Comparison of ENCODE assay signal across 8 cellular contexts in genomic region chr1:150577557-150578277, GRCh38. TPM values are rescaled to one million over a fixed set of nuclear protein-coding genes. Genes with fewer than 3 reads are reported as not detected.
A peak's percentile ranks its signal among the peaks of the same experiment; 100 is the strongest.
DNase-seq lines count a peak whose midpoint lies in the region; ATAC-seq and TF ChIP-seq lines count a peak whose summit lies in the region.

No MANE protein-coding gene starts in this region.

- H3K9me3 Mint-ChIP-seq in CD14-positive monocyte, result peaks cover 5 to 18% (median 12%) of the 10 kb centered on the region in 7 donors

- DNase-seq in CD14-positive monocyte (ENCODE audit: low spot score) (no peak), ascending aorta (ENCODE audit: low spot score in 2 of 2) (no peak), left lung (no peak), transverse colon (no peak), NCI-H345 treated with DMSO at 0.1 percent for 48 hours (lab: John Stamatoyannopoulos, UW; ENCODE audit: unreplicated experiment) (no peak), NCI-H345 (lab: John Stamatoyannopoulos, UW) (no peak)
- DNase-seq in stimulated activated CD8-positive, alpha-beta memory T cell treated with anti-CD3 and anti-CD28 coated beads, Interleukin-4, amount 100 ng/mL, for 48 hours, result no peak

- in situ Hi-C loops in transverse colon (cut with MboI; ENCODE audit: low pct_ligation_motif_present in 1 of 4, low pct_unique_long_range_greater_than_20kb in 1 of 4, low sequenced_read_pairs in 3 of 4), result no loop called here

- H3K27me3 ChIP-seq in HUES64 (ENCODE audit: insufficient read depth, low read length), result no peaks in the 10 kb centered on the region
- H3K27me3 ChIP-seq in ascending aorta, result no peaks in the 10 kb centered on the region
- no peaks in the 10 kb centered on the region for H3K27me3 ChIP-seq in left lung
- H3K27me3 ChIP-seq in transverse colon, result no peaks in the 10 kb centered on the region

- TF ChIP-seq EP300 in transverse colon (IDR thresholded peaks at IDR 0.05; ENCODE audit: low read depth), result no peak

- 1% methylated on average over 12 of the region's 12 CpGs for WGBS in HUES64
- WGBS in transverse colon (ENCODE audit: low coverage in 1 of 2), 2 donors, result 1% methylated on average over 11 to 12 of the region's 12 CpGs

- H3K27me3 Mint-ChIP-seq in CD14-positive monocyte (ENCODE audit: low read depth in 3 of 3), result peaks cover 0 to 11% (median 2%) of the 10 kb centered on the region in 3 donors

- H3K4me3 ChIP-seq in HUES64 (ENCODE audit: low read length) (peak overlapping the region; percentile 99), ascending aorta (peak overlapping the region; percentile 93 to 94), left lung (peak overlapping the region; percentile 75 to 91), transverse colon (peak overlapping the region; percentile 85 to 97 (median 91))

- TF ChIP-seq CTCF in CD14-positive monocyte (IDR thresholded peaks at IDR 0.05) (no peak), ascending aorta (IDR thresholded peaks at IDR 0.05) (no peak), left lung (IDR thresholded peaks at IDR 0.05) (no peak), transverse colon (IDR thresholded peaks at IDR 0.05) (no peak)

- peaks cover 61% of the 10 kb centered on the region for H3K36me3 ChIP-seq in HUES64 (ENCODE audit: insufficient read depth, low read length)
- H3K36me3 ChIP-seq in ascending aorta, result peaks cover 40 to 66% of the 10 kb centered on the region in 2 donors
- peaks cover 6 to 57% of the 10 kb centered on the region in 2 donors for H3K36me3 ChIP-seq in left lung
- peaks cover 0 to 45% (median 15%) of the 10 kb centered on the region in 4 donors for H3K36me3 ChIP-seq in transverse colon

- peak overlapping the region; percentile 99 for H3K9ac ChIP-seq in HUES64 (ENCODE audit: low read depth, low read length)

- H3K4me1 ChIP-seq in HUES64 (ENCODE audit: insufficient read depth, low read length) (peaks cover 35% of the 10 kb centered on the region), ascending aorta (peaks cover 7 to 25% of the 10 kb centered on the region in 2 donors), left lung (peaks cover 33 to 53% of the 10 kb centered on the region in 2 donors), transverse colon (peaks cover 18 to 55% (median 38%) of the 10 kb centered on the region in 4 donors)

- H3K4me3 Mint-ChIP-seq in CD14-positive monocyte, result peak overlapping the region; percentile 96 to 99

- intact Hi-C loops in CD14-positive monocyte (cut with micrococcal nuclease), result loop anchor here (1.0 to 5.0 kb wide), 5 partner anchors 12 to 51 kb away; partner anchors contain the start of gene ENSA (in 1 of the 2)
- intact Hi-C loops in ascending aorta (cut with DNase I), result loop anchor here (2.0 kb wide), 2 partner anchors 27 to 43 kb away; no protein-coding TSS in a partner anchor
- intact Hi-C loops in left lung (cut with DNase I), result no loop called here
- intact Hi-C loops in transverse colon (cut with DNase I; ENCODE audit: low total_unique reads), result loop anchor here (2.0 kb wide), 1 partner anchor 17 kb away; no protein-coding TSS in a partner anchor

- H3K27ac ChIP-seq in HUES64 (ENCODE audit: low read depth, low read length) (peak overlapping the region; percentile 100), ascending aorta (peak overlapping the region; percentile 98 to 100), left lung (peak overlapping the region; percentile 99 to 100), transverse colon (peak overlapping the region; percentile 98 to 99 (median 98))

- peak; percentile 3 for ATAC-seq in left lung

- peak; percentile 8 for TF ChIP-seq POLR2A in transverse colon (IDR thresholded peaks at IDR 0.05)

- H3K9me3 ChIP-seq in HUES64 (ENCODE audit: insufficient read depth, low read depth, low read length) (no peaks in the 10 kb centered on the region), ascending aorta (no peaks in the 10 kb centered on the region), left lung (no peaks in the 10 kb centered on the region), transverse colon (no peaks in the 10 kb centered on the region)

- peaks cover 55% of the 10 kb centered on the region for H3K4me1 Mint-ChIP-seq in CD14-positive monocyte

- H3K36me3 Mint-ChIP-seq in CD14-positive monocyte, result peaks cover 56 to 65% of the 10 kb centered on the region in 2 donors

- H3K27ac Mint-ChIP-seq in CD14-positive monocyte, result peak overlapping the region; percentile 97 to 99 (median 98)

RNA-seq across cellular contexts. Expression of gene MCL1, which starts 1.7 kb away (rescaled TPM):
- polyA plus RNA-seq in CD14-positive monocyte, result 100 to 1,000 TPM; 287 to 301 TPM
- polyA plus RNA-seq in HUES64 (2013, experiment 1 of 2), result 126 TPM
- polyA plus RNA-seq in HUES64 (2013, experiment 2 of 2), result 126 TPM
- total RNA-seq in ascending aorta (394 TPM), left lung (100 to 1,000 TPM; 266 to 280 TPM), transverse colon (100 to 1,000 TPM; 176 to 395 (median 269) TPM)

RNA-seq across cellular contexts. Expression of gene ADAMTSL4, which starts 28.5 kb away (rescaled TPM):
- 1 to 10 TPM; 2.5 to 2.8 TPM for polyA plus RNA-seq in CD14-positive monocyte
- polyA plus RNA-seq in HUES64 (2013, experiment 1 of 2), result 1.1 TPM
- polyA plus RNA-seq in HUES64 (2013, experiment 2 of 2), result 1.5 TPM
- total RNA-seq in ascending aorta (85.3 TPM), left lung (10 to 100 TPM; 52.9 to 76.0 TPM), transverse colon (10 to 100 TPM in 3 of 4 donors, 1 to 10 TPM in 1; 7.2 to 26.2 (median 16.3) TPM)

RNA-seq across cellular contexts. Expression of gene ENSA, which starts 51.7 kb away (rescaled TPM):
- 10 to 100 TPM; 38.5 to 40.3 TPM for polyA plus RNA-seq in CD14-positive monocyte
- 173 TPM for polyA plus RNA-seq in HUES64 (2013, experiment 1 of 2)
- polyA plus RNA-seq in HUES64 (2013, experiment 2 of 2), result 161 TPM
- 138 TPM for total RNA-seq in ascending aorta
- total RNA-seq in left lung, result 100 to 1,000 TPM; 181 to 199 TPM
- total RNA-seq in transverse colon, result 100 to 1,000 TPM; 111 to 174 (median 158) TPM

Comparison
In these comparisons a context has a peak if more than half of its experiments do, and no peak if none do; other contexts are left out.
1. intact Hi-C loops: an anchor here in CD14-positive monocyte (1.0 to 5.0 kb wide), ascending aorta (2.0 kb wide) and transverse colon (2.0 kb wide); none called in left lung.